9 cellular contexts compared by ENCODE assay signal in the genomic region with DNA sequence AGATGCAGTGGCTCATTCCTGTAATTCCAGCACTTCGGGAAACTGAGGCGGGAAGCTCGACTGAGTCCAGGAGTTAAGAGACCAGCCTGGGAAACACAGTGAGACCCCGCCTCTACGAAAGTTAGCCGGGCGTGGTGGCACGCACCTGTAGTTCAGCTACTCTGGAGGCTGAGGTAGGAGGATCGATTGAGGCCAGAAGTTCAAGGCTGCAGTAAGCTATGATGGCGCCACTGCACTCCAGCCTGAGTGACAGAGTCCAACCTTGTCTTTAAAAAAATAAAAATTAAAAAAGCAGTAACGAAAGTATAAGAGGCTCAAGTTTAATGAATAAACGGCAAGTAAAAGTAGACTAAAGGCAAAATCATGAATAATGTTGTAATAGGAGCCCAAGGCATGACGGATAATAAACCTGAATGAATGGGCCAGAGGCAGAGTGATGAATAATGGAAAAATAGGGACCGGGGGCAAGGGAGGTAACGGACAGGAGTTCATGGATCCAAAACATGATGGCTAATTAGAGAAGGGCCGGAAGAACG. TPM values are rescaled to one million over a fixed set of nuclear protein-coding genes. Genes with fewer than 3 reads are reported as not detected.
A peak's percentile ranks its signal among the peaks of the same experiment; 100 is the strongest.
DNase-seq lines count a peak whose midpoint lies in the region; ATAC-seq and TF ChIP-seq lines count a peak whose summit lies in the region.
"Had no signal": no experiment of that assay in that cellular context is flagged by ENCODE, and none has a peak within 500 bp of the region (broad histone marks: within the 10 kb centered on the region; RNA-seq: fewer than 3 reads in every experiment).

No MANE protein-coding gene starts in this region.

- peak overlapping the region; percentile 95 for H3K27ac Mint-ChIP-seq in activated CD8-positive, alpha-beta T cell treated with anti-CD3 and anti-CD28 coated beads for 36 hours

- peaks cover 10 to 40% of the 10 kb centered on the region in 2 experiments for H3K36me3 ChIP-seq in HCT116 (ENCODE audit: control insufficient read depth in 1 of 2, insufficient read depth in 2 of 2, low read length in 2 of 2)
- H3K36me3 ChIP-seq in skeletal muscle tissue (ENCODE audit: control insufficient read depth in 3 of 3, insufficient read depth in 3 of 3, low read length in 3 of 3) = peaks cover 23 to 33% (median 24%) of the 10 kb centered on the region in 3 donors

- no peak for TF ChIP-seq POLR2A in HCT116 (IDR thresholded peaks at IDR 0.05; ENCODE audit: borderline replicate concordance, extremely low read depth, insufficient read depth, insufficient read length)

- H3K4me1 Mint-ChIP-seq in activated CD8-positive, alpha-beta T cell treated with anti-CD3 and anti-CD28 coated beads for 36 hours (ENCODE audit: low read depth) = peaks cover 28% of the 10 kb centered on the region

- ATAC-seq in HCT116 (no peak), right cardiac atrium (no peak), HG03135 (IDR thresholded peaks at IDR 0.05; ENCODE audit: unreplicated experiment) (no peak)
- no peak for ATAC-seq in activated CD8-positive, alpha-beta T cell treated with anti-CD3 and anti-CD28 coated beads for 36 hours

- H3K9ac ChIP-seq in HCT116 (ENCODE audit: low read length) (peak overlapping the region; percentile 80), skeletal muscle tissue (ENCODE audit: low read depth in 1 of 3, low read length in 3 of 3) (peak overlapping the region in 2 of 3 donors; percentile 0 to 57)

- no peaks in the 10 kb centered on the region for H3K9me2 ChIP-seq in HCT116 (ENCODE audit: insufficient read depth)

- POLR2A ChIA-PET in HCT116 (lab: Charles Lee) = interaction anchor here (0.6 to 1.6 kb wide), 12 partner anchors 9 to 525 kb away, joined by 3 to 5 read pairs (median 4); a partner anchor contains a TSS
- POLR2A ChIA-PET in activated CD8-positive, alpha-beta T cell treated with anti-CD3 and anti-CD28 coated beads for 36 hours (lab: Charles Lee) = interaction anchor here (1.0 to 3.6 kb wide), 3 partner anchors 10 to 14 kb away, joined by 3 to 27 read pairs (median 9); a partner anchor contains a TSS

- no peaks in the 10 kb centered on the region for H3K27me3 Mint-ChIP-seq in activated CD8-positive, alpha-beta T cell treated with anti-CD3 and anti-CD28 coated beads for 36 hours

- no peak for TF ChIP-seq CTCF in HCT116 (IDR thresholded peaks at IDR 0.05 in 2 of 3, conservative IDR thresholded peaks at IDR 0.05 in 1 of 3; ENCODE audit: borderline replicate concordance in 1 of 3, insufficient read depth in 1 of 3, low read depth in 2 of 3, low read length in 2 of 3)
- no peak for TF ChIP-seq CTCF in activated CD8-positive, alpha-beta T cell treated with anti-CD3 and anti-CD28 coated beads for 36 hours (IDR thresholded peaks at IDR 0.05)

- peak overlapping the region; percentile 89 for H3K4me2 ChIP-seq in HCT116 (ENCODE audit: low read length)

- H3K79me2 ChIP-seq in HCT116 (ENCODE audit: insufficient read depth, low read length) = peaks cover 39% of the 10 kb centered on the region

- H3K4me3 Mint-ChIP-seq in activated CD8-positive, alpha-beta T cell treated with anti-CD3 and anti-CD28 coated beads for 36 hours = peak overlapping the region; percentile 78

- peak overlapping the region; percentile 88 for H3K27ac ChIP-seq in HCT116 (ENCODE audit: low read depth, low read length)
- no peak overlapping the region for H3K27ac ChIP-seq in right cardiac atrium (ENCODE audit: low read length)
- H3K27ac ChIP-seq in skeletal muscle tissue (ENCODE audit: low read depth, low read length) = peak overlapping the region; percentile 98

- DNase-seq in HCT116 (ENCODE audit: low read depth, low spot score) (no peak), right cardiac atrium (no peak), ACHN (no peak), epidermal melanocyte (ENCODE audit: insufficient read length, low spot score) (no peak), DMS 273 treated with DMSO at 0.1 percent for 48 hours (lab: John Stamatoyannopoulos, UW) (no peak)
- no peak for DNase-seq in activated CD8-positive, alpha-beta T cell treated with anti-CD3 and anti-CD28 coated beads for 36 hours

- H3K27me3 ChIP-seq in HCT116 (ENCODE audit: insufficient read depth, low read length) = no peaks in the 10 kb centered on the region
- no peaks in the 10 kb centered on the region for H3K27me3 ChIP-seq in right cardiac atrium (ENCODE audit: control insufficient read depth, insufficient read depth)
- no peaks in the 10 kb centered on the region for H3K27me3 ChIP-seq in skeletal muscle tissue (ENCODE audit: control insufficient read depth in 3 of 3, insufficient read depth in 3 of 3, low read length in 3 of 3)

- intact Hi-C loops in HCT116 (cut with micrococcal nuclease) (no loop called here), right cardiac atrium (cut with DNase I) (no loop called here)
- intact Hi-C loops in activated CD8-positive, alpha-beta T cell treated with anti-CD3 and anti-CD28 coated beads for 36 hours (cut with micrococcal nuclease) = no loop called here

- H4K20me1 ChIP-seq in HCT116 (ENCODE audit: insufficient read depth) = peaks cover 6% of the 10 kb centered on the region; the same call in 1 of the 2 replicates

- BruUV-seq in HCT116 (replicated peaks; lab: Mats Ljungman, UMichigan) = TSS peak; percentile 99

- 55% methylated on average over 17 of the region's 17 CpGs for WGBS in right cardiac atrium

- no peaks in the 10 kb centered on the region for H3K9me3 ChIP-seq in HCT116 (ENCODE audit: control insufficient read depth in 1 of 2, insufficient read depth in 1 of 2, low read depth in 1 of 2, low read length in 2 of 2)
- H3K9me3 ChIP-seq in right cardiac atrium (ENCODE audit: control insufficient read depth, low read length) = no peaks in the 10 kb centered on the region
- no peaks in the 10 kb centered on the region for H3K9me3 ChIP-seq in skeletal muscle tissue (ENCODE audit: control insufficient read depth in 3 of 3, low read length in 3 of 3)

- in situ Hi-C loops in ACHN (cut with HindIII; ENCODE audit: low pct_ligation_motif_present, low pct_unique_long_range_greater_than_20kb, low sequenced_read_pairs) = no loop called here

- RAD21 ChIA-PET in HCT116 (lab: Charles Lee; ENCODE audit: low non-redundant PET in 1 of 2, low total read pairs in 2 of 2, uncharacterized antibody in 2 of 2, unreplicated experiment in 2 of 2) = interaction anchor here in 1 of 2 experiments (0.6 kb wide), 1 partner anchor 191 kb away, joined by 3 read pairs; no protein-coding TSS in a partner anchor

- TF ChIP-seq RAD21 in HCT116 (IDR thresholded peaks at IDR 0.05; ENCODE audit: low read depth) = no peak

- no peak overlapping the region for H2AFZ ChIP-seq in HCT116 (ENCODE audit: low read depth, low read length, poor library complexity, severe bottlenecking)

- CTCF ChIA-PET in HCT116 (lab: Charles Lee) = interaction anchor here (1.1 to 1.6 kb wide), 7 partner anchors 13 to 319 kb away, joined by 3 to 7 read pairs (median 5); a partner anchor contains a TSS
- CTCF ChIA-PET in activated CD8-positive, alpha-beta T cell treated with anti-CD3 and anti-CD28 coated beads for 36 hours (lab: Charles Lee) = interaction anchor here (0.7 to 1.4 kb wide), 6 partner anchors 14 to 166 kb away, joined by 3 to 4 read pairs (median 3); no protein-coding TSS in a partner anchor

- H3K4me3 ChIP-seq in HCT116 (replicated peaks in 1 of 2; ENCODE audit: low read depth in 1 of 2, low read length in 2 of 2) (peak overlapping the region; percentile 71 to 79), right cardiac atrium (ENCODE audit: low read length) (peak overlapping the region; percentile 37), skeletal muscle tissue (ENCODE audit: low read length in 3 of 3) (peak overlapping the region; percentile 70 to 91 (median 72))

- H3K36me3 Mint-ChIP-seq in activated CD8-positive, alpha-beta T cell treated with anti-CD3 and anti-CD28 coated beads for 36 hours (ENCODE audit: low read depth) = peaks cover 32% of the 10 kb centered on the region

- H3K9me3 Mint-ChIP-seq in activated CD8-positive, alpha-beta T cell treated with anti-CD3 and anti-CD28 coated beads for 36 hours = no peaks in the 10 kb centered on the region

- H3K4me1 ChIP-seq in HCT116 (ENCODE audit: control insufficient read depth in 1 of 2, insufficient read depth in 2 of 2, low read length in 2 of 2) (peaks cover 12 to 20% of the 10 kb centered on the region in 2 experiments), right cardiac atrium (ENCODE audit: control insufficient read depth, insufficient read depth, low read length) (peaks cover 5% of the 10 kb centered on the region), skeletal muscle tissue (ENCODE audit: control insufficient read depth in 3 of 3, insufficient read depth in 3 of 3, low read length in 3 of 3) (peaks cover 24 to 31% (median 25%) of the 10 kb centered on the region in 3 donors)

TF ChIP-seq in HCT116, 20 proteins besides CTCF, POLR2A, EP300 and RAD21 (continues in another document):
- TF ChIP-seq, protein P1, sequence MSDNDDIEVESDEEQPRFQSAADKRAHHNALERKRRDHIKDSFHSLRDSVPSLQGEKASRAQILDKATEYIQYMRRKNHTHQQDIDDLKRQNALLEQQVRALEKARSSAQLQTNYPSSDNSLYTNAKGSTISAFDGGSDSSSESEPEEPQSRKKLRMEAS (IDR thresholded peaks at IDR 0.05) = no peak
- TF ChIP-seq SIN3A (IDR thresholded peaks at IDR 0.05; ENCODE audit: low read depth) = no peak

RNA-seq across cellular contexts. Expression of a gene that starts 1.2 kb away (rescaled TPM):
- total RNA-seq in HCT116 (2021; ENCODE audit: unreplicated experiment) (178 TPM), right cardiac atrium (10 to 100 TPM; 36.7 to 51.4 (median 46.8) TPM), skeletal muscle tissue (22.4 TPM)
- polyA plus RNA-seq in HCT116 (2012) = 103 and 112 TPM in 2 replicates
- 100 to 1,000 TPM; 134 to 138 TPM for total RNA-seq in activated CD8-positive, alpha-beta T cell treated with anti-CD3 and anti-CD28 coated beads for 36 hours
- 38.5 TPM for polyA plus RNA-seq in right cardiac atrium

RNA-seq across cellular contexts. Expression of a gene that starts 15.7 kb away (rescaled TPM):
- 7.2 TPM for total RNA-seq in HCT116 (2021; ENCODE audit: unreplicated experiment)
- 1.4 and 2.1 TPM in 2 replicates for polyA plus RNA-seq in HCT116 (2012)
- 1 to 10 TPM in 1 of 2 experiments, under 1 TPM in 1; 0.87 to 1.2 TPM for total RNA-seq in activated CD8-positive, alpha-beta T cell treated with anti-CD3 and anti-CD28 coated beads for 36 hours
- total RNA-seq in right cardiac atrium = 10 to 100 TPM; 28.6 to 86.2 (median 82.2) TPM
- 109 TPM for polyA plus RNA-seq in right cardiac atrium
- 93.9 TPM for total RNA-seq in skeletal muscle tissue

RNA-seq across cellular contexts. Expression of a gene that starts 24.5 kb away (rescaled TPM):
- total RNA-seq in HCT116 (2021; ENCODE audit: unreplicated experiment) = 5.1 TPM
- 0.32 and 0.51 TPM in 2 replicates for polyA plus RNA-seq in HCT116 (2012)
- total RNA-seq in activated CD8-positive, alpha-beta T cell treated with anti-CD3 and anti-CD28 coated beads for 36 hours = 1 to 10 TPM; 2.5 to 3.6 TPM
- total RNA-seq in right cardiac atrium = 1 to 10 TPM; 3.1 to 10.0 (median 6.2) TPM
- 15.4 TPM for polyA plus RNA-seq in right cardiac atrium
- 5.7 TPM for total RNA-seq in skeletal muscle tissue

RNA-seq across cellular contexts. Expression of a gene that starts 43.8 kb away (rescaled TPM):
- total RNA-seq in HCT116 (2021; ENCODE audit: unreplicated experiment) (96.3 TPM), right cardiac atrium (100 to 1,000 TPM in 1 of 4 donors, 10 to 100 TPM in 3; 47.8 to 106 (median 57.5) TPM), skeletal muscle tissue (31.8 TPM)
- 130 and 166 TPM in 2 replicates for polyA plus RNA-seq in HCT116 (2012)
- total RNA-seq in activated CD8-positive, alpha-beta T cell treated with anti-CD3 and anti-CD28 coated beads for 36 hours = under 1 TPM; 0.36 to 0.65 TPM
- polyA plus RNA-seq in right cardiac atrium = 44.2 TPM

RNA-seq across cellular contexts. Expression of a gene that starts 52.1 kb away (rescaled TPM):
- not detected for total RNA-seq in HCT116 (2021; ENCODE audit: unreplicated experiment)
- polyA plus RNA-seq in HCT116 (2012) = not detected in 2 replicates
- total RNA-seq in activated CD8-positive, alpha-beta T cell treated with anti-CD3 and anti-CD28 coated beads for 36 hours = not detected
- not detected for total RNA-seq in right cardiac atrium
- not detected for polyA plus RNA-seq in right cardiac atrium
- total RNA-seq in skeletal muscle tissue = not detected
- total RNA-seq: activated CD8-positive, alpha-beta memory T cell treated with anti-CD3 and anti-CD28 coated beads for 36 hours had no signal
